8 cellular contexts compared by ENCODE assay signal in genomic region chr17:77440571-77440981, GRCh38.
A peak's percentile ranks its signal among the peaks of the same experiment; 100 is the strongest.
DNase-seq lines count a peak whose midpoint lies in the region; ATAC-seq and TF ChIP-seq lines count a peak whose summit lies in the region.

No MANE protein-coding gene starts in this region.

- H3K27ac ChIP-seq in temporal lobe (ENCODE audit: low read depth, low read length) = peak overlapping the region; percentile 77

- POLR2A ChIA-PET in T-cell (lab: Charles Lee) = interaction anchor here (0.6 to 1.0 kb wide), 7 partner anchors 9 to 518 kb away, joined by 3 to 6 read pairs (median 4); partner anchors contain the start of gene TNRC6C (in 1 of the 2)

- peak; percentile 65 for DNase-seq in activated naive CD4-positive, alpha-beta T cell treated with anti-CD3 and anti-CD28 coated beads, Interleukin-2, amount 10 ng/mL, durations not matched to agents 7 days and 5 days
- no peak for DNase-seq in activated naive CD4-positive, alpha-beta T cell treated with anti-CD3 and anti-CD28 coated beads, Interleukin-2, amount 50 U/mL, for 16 hours
- DNase-seq in T-cell = peak in 4 of 34 experiments; percentile 39 to 50 (median 44)
- DNase-seq in immature natural killer cell = no peak
- DNase-seq in AG20443 (ENCODE audit: low spot score) = no peak
- no peak for DNase-seq in endothelial cell (ENCODE audit: low spot score)

- no peaks in the 10 kb centered on the region for H3K27me3 Mint-ChIP-seq in activated naive CD4-positive, alpha-beta T cell treated with anti-CD3 and anti-CD28 coated beads, Interleukin-2, amount 10 ng/mL, durations not matched to agents 7 days and 5 days
- no peaks in the 10 kb centered on the region for H3K27me3 Mint-ChIP-seq in T-cell
- H3K27me3 Mint-ChIP-seq in immature natural killer cell (ENCODE audit: low read depth in 3 of 3) = peaks cover 9 to 27% (median 24%) of the 10 kb centered on the region in 3 donors
- peaks cover 19% of the 10 kb centered on the region for H3K27me3 Mint-ChIP-seq in endothelial cell (ENCODE audit: unreplicated experiment)

- no peak for ATAC-seq in T-cell (replicated peaks in 1 of 4)
- ATAC-seq in GM21528 (IDR thresholded peaks at IDR 0.05; ENCODE audit: low FRiP score, unreplicated experiment) = no peak

- H3K36me3 Mint-ChIP-seq in activated naive CD4-positive, alpha-beta T cell treated with anti-CD3 and anti-CD28 coated beads, Interleukin-2, amount 10 ng/mL, durations not matched to agents 7 days and 5 days = peaks cover 40% of the 10 kb centered on the region
- H3K36me3 Mint-ChIP-seq in T-cell (no peaks in the 10 kb centered on the region), immature natural killer cell (no peaks in the 10 kb centered on the region), endothelial cell (ENCODE audit: low read depth, unreplicated experiment) (peaks cover 21% of the 10 kb centered on the region)

- H3K27ac Mint-ChIP-seq in activated naive CD4-positive, alpha-beta T cell treated with anti-CD3 and anti-CD28 coated beads, Interleukin-2, amount 10 ng/mL, durations not matched to agents 7 days and 5 days = peak overlapping the region; percentile 98
- peak overlapping the region; percentile 99 to 100 for H3K27ac Mint-ChIP-seq in T-cell
- H3K27ac Mint-ChIP-seq in immature natural killer cell = peak overlapping the region; percentile 88 to 100 (median 98)
- no peak overlapping the region for H3K27ac Mint-ChIP-seq in endothelial cell (ENCODE audit: unreplicated experiment)

- TF ChIP-seq CTCF in endothelial cell (IDR thresholded peaks at IDR 0.05; ENCODE audit: unreplicated experiment) = no peak

- H3K4me3 Mint-ChIP-seq in activated naive CD4-positive, alpha-beta T cell treated with anti-CD3 and anti-CD28 coated beads, Interleukin-2, amount 10 ng/mL, durations not matched to agents 7 days and 5 days = peak overlapping the region; percentile 85
- peak overlapping the region; percentile 75 to 91 (median 77) for H3K4me3 Mint-ChIP-seq in T-cell
- H3K4me3 Mint-ChIP-seq in immature natural killer cell = peak overlapping the region; percentile 66 to 92 (median 76)
- H3K4me3 Mint-ChIP-seq in endothelial cell (ENCODE audit: unreplicated experiment) = no peak overlapping the region

- no peaks in the 10 kb centered on the region for H3K9me3 Mint-ChIP-seq in activated naive CD4-positive, alpha-beta T cell treated with anti-CD3 and anti-CD28 coated beads, Interleukin-2, amount 10 ng/mL, durations not matched to agents 7 days and 5 days
- H3K9me3 Mint-ChIP-seq in T-cell (no peaks in the 10 kb centered on the region), immature natural killer cell (peaks cover 0 to 1% (median 0%) of the 10 kb centered on the region in 6 donors), endothelial cell (ENCODE audit: unreplicated experiment) (no peaks in the 10 kb centered on the region)

- H3K4me1 Mint-ChIP-seq in activated naive CD4-positive, alpha-beta T cell treated with anti-CD3 and anti-CD28 coated beads, Interleukin-2, amount 10 ng/mL, durations not matched to agents 7 days and 5 days = peaks cover 100% of the 10 kb centered on the region
- H3K4me1 Mint-ChIP-seq in T-cell (peaks cover 98 to 100% (median 98%) of the 10 kb centered on the region in 3 donors), immature natural killer cell (peaks cover 99 to 100% of the 10 kb centered on the region in 2 donors), endothelial cell (ENCODE audit: unreplicated experiment) (peaks cover 77% of the 10 kb centered on the region)

- CTCF ChIA-PET in activated naive CD4-positive, alpha-beta T cell treated with anti-CD3 and anti-CD28 coated beads, Interleukin-2, amount 10 ng/mL, durations not matched to agents 7 days and 5 days (lab: Charles Lee) = interaction anchor here (1.1 to 3.2 kb wide), 7 partner anchors 10 to 109 kb away, joined by 4 to 27 read pairs (median 8); no protein-coding TSS in a partner anchor
- CTCF ChIA-PET in T-cell (lab: Charles Lee) = interaction anchor here (0.6 to 1.9 kb wide), 12 partner anchors 11 to 66 kb away, joined by 3 to 13 read pairs (median 4); no protein-coding TSS in a partner anchor
